Comparison of ENCODE assay signal across 1 cellular context in the genomic region with DNA sequence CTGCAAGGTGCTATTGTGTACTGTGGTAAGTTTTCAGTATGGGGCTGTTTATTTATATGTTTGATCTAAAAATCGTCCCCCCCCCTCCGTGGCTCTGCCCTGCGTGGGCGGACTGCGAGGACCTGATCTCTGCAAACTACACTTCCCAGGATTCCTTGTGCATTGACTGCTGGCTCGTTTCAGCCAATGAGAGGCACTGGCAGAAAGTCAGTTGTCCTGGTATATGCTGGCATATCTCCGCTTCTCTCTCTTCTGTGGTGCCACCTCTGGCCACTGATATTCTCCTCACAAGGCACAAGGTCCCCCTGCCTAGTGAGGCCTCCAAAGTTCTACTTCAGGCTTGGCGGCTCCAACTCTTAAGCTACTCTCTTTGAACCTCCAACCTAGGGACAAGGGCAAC.
A peak's percentile ranks its signal among the peaks of the same experiment; 100 is the strongest.
TF ChIP-seq lines count a peak whose summit lies in the region.

No MANE protein-coding gene starts in this region.

TF ChIP-seq in GM23338, 12 proteins besides CTCF, POLR2A, EP300 and RAD21:
- TF ChIP-seq, protein P1, sequence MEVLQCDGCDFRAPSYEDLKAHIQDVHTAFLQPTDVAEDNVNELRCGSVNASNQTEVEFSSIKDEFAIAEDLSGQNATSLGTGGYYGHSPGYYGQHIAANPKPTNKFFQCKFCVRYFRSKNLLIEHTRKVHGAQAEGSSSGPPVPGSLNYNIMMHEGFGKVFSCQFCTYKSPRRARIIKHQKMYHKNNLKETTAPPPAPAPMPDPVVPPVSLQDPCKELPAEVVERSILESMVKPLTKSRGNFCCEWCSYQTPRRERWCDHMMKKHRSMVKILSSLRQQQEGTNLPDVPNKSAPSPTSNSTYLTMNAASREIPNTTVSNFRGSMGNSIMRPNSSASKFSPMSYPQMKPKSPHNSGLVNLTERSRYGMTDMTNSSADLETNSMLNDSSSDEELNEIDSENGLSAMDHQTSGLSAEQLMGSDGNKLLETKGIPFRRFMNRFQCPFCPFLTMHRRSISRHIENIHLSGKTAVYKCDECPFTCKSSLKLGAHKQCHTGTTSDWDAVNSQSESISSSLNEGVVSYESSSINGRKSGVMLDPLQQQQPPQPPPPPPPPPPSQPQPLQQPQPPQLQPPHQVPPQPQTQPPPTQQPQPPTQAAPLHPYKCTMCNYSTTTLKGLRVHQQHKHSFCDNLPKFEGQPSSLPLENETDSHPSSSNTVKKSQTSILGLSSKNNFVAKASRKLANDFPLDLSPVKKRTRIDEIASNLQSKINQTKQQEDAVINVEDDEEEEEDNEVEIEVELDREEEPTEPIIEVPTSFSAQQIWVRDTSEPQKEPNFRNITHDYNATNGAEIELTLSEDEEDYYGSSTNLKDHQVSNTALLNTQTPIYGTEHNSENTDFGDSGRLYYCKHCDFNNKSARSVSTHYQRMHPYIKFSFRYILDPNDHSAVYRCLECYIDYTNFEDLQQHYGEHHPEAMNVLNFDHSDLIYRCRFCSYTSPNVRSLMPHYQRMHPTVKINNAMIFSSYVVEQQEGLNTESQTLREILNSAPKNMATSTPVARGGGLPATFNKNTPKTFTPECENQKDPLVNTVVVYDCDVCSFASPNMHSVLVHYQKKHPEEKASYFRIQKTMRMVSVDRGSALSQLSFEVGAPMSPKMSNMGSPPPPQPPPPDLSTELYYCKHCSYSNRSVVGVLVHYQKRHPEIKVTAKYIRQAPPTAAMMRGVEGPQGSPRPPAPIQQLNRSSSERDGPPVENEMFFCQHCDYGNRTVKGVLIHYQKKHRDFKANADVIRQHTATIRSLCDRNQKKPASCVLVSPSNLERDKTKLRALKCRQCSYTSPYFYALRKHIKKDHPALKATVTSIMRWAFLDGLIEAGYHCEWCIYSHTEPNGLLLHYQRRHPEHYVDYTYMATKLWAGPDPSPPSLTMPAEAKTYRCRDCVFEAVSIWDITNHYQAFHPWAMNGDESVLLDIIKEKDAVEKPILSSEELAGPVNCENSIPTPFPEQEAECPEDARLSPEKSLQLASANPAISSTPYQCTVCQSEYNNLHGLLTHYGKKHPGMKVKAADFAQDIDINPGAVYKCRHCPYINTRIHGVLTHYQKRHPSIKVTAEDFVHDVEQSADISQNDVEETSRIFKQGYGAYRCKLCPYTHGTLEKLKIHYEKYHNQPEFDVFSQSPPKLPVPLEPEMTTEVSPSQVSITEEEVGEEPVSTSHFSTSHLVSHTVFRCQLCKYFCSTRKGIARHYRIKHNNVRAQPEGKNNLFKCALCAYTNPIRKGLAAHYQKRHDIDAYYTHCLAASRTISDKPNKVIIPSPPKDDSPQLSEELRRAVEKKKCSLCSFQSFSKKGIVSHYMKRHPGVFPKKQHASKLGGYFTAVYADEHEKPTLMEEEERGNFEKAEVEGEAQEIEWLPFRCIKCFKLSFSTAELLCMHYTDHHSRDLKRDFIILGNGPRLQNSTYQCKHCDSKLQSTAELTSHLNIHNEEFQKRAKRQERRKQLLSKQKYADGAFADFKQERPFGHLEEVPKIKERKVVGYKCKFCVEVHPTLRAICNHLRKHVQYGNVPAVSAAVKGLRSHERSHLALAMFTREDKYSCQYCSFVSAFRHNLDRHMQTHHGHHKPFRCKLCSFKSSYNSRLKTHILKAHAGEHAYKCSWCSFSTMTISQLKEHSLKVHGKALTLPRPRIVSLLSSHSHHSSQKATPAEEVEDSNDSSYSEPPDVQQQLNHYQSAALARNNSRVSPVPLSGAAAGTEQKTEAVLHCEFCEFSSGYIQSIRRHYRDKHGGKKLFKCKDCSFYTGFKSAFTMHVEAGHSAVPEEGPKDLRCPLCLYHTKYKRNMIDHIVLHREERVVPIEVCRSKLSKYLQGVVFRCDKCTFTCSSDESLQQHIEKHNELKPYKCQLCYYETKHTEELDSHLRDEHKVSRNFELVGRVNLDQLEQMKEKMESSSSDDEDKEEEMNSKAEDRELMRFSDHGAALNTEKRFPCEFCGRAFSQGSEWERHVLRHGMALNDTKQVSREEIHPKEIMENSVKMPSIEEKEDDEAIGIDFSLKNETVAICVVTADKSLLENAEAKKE (CRISPR knock-in tag; IDR thresholded peaks at IDR 0.05), result peak; percentile 80
- TF ChIP-seq CREB1 (CRISPR knock-in tag; IDR thresholded peaks at IDR 0.05; ENCODE audit: low read depth), result no peak
